Comparison of ENCODE assay signal across 20 cellular contexts in the genomic region with DNA sequence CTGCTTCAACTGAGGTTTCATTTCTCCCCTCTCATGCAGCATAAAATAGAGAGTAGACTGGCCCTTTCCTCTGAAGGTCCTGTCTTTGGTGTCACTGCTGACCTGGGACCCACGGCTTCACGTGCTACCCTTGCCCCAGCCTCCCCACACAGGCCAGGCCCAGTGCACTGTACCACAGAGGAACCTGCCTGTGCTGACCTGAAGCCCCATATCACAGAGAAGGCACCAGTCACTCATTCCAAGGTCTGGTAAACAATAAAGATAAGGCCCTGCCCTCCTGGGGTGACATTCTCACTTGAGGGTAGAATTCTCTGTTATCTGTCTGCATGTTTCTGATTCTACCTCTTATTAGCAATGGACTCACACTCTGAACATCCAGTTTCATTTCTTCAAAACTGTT. TPM values are rescaled to one million over a fixed set of nuclear protein-coding genes. Genes with fewer than 3 reads are reported as not detected.
DNase-seq lines count a peak whose midpoint lies in the region; ATAC-seq, FAIRE-seq and TF ChIP-seq lines count a peak whose summit lies in the region.
"Had no signal": no experiment of that assay in that cellular context is flagged by ENCODE, and none has a peak within 500 bp of the region (broad histone marks: within the 10 kb centered on the region; RNA-seq: fewer than 3 reads in every experiment).

No MANE protein-coding gene starts in this region.

- POLR2A ChIA-PET in activated CD4-positive, alpha-beta T cell treated with anti-CD3 and anti-CD28 coated beads for 36 hours (lab: Charles Lee) = no interaction called here

- CTCF ChIA-PET in activated CD4-positive, alpha-beta T cell treated with anti-CD3 and anti-CD28 coated beads for 36 hours (lab: Charles Lee) = no interaction called here

- H3K27me3 ChIP-seq in left ventricle myocardium inferior (ENCODE audit: low read depth) (no peaks in the 10 kb centered on the region), pancreas (no peaks in the 10 kb centered on the region), uterus (no peaks in the 10 kb centered on the region)
- H3K27me3 ChIP-seq: testis had no signal

- no peaks in the 10 kb centered on the region for H3K27me3 Mint-ChIP-seq in activated CD4-positive, alpha-beta T cell treated with anti-CD3 and anti-CD28 coated beads for 36 hours

- no peak for FAIRE-seq in pancreas (lab: Jason Lieb, UNC)
- FAIRE-seq: A204.1 had no signal

- peak; percentile 25 for ATAC-seq in Right ventricle myocardium superior (ENCODE audit: poor library complexity)
- ATAC-seq in Right ventricle myocardium inferior = no peak
- peak in 1 of 4 donors; percentile 12 for ATAC-seq in pancreas
- no peak for ATAC-seq in GM18858 (IDR thresholded peaks at IDR 0.05; ENCODE audit: unreplicated experiment)
- no peak for ATAC-seq in activated CD4-positive, alpha-beta T cell treated with anti-CD3 and anti-CD28 coated beads for 36 hours
- ATAC-seq: T-cell had no signal

- H3K4me3 ChIP-seq in left ventricle myocardium inferior (no peak overlapping the region), pancreas (no peak overlapping the region), uterus (no peak overlapping the region)
- H3K4me3 ChIP-seq: coronary artery, prostate gland, testis had no signal

- peaks cover 74% of the 10 kb centered on the region for H3K4me1 ChIP-seq in left ventricle myocardium inferior
- peaks cover 21% of the 10 kb centered on the region in 3 donors for H3K4me1 ChIP-seq in pancreas
- H3K4me1 ChIP-seq in uterus = peaks cover 24 to 32% of the 10 kb centered on the region in 2 donors
- H3K4me1 ChIP-seq: prostate gland had no signal

- 44 to 48% methylated on average over 2 of the region's 2 CpGs for WGBS in pancreas, 2 donors

- DNase-seq in Right ventricle myocardium superior = no peak
- no peak for DNase-seq in Right ventricle myocardium inferior (ENCODE audit: missing footprints)
- DNase-seq in left ventricle myocardium inferior = no peak
- no peak for DNase-seq in pancreas
- no peak for DNase-seq in uterus
- DNase-seq in ecto neural progenitor cell (ENCODE audit: low spot score) = no peak
- DNase-seq in activated CD4-positive, alpha-beta T cell treated with anti-CD3 and anti-CD28 coated beads for 36 hours = no peak
- DNase-seq: activated effector memory CD4-positive, alpha-beta T cell treated with Interleukin-2 at 50 U/mL for 16 hours; aorta; CD8-positive, alpha-beta memory T cell; head of caudate nucleus; islet precursor cell; NCI-H82; RPMI8226; T-cell; testis had no signal

- no peaks in the 10 kb centered on the region for H3K4me1 Mint-ChIP-seq in activated CD4-positive, alpha-beta T cell treated with anti-CD3 and anti-CD28 coated beads for 36 hours
- H3K4me1 Mint-ChIP-seq: CD8-positive, alpha-beta memory T cell had no signal

- TF ChIP-seq CTCF in left ventricle myocardium inferior (IDR thresholded peaks at IDR 0.05; ENCODE audit: borderline replicate concordance) (no peak), pancreas (IDR thresholded peaks at IDR 0.05) (no peak), uterus (IDR thresholded peaks at IDR 0.05) (no peak)

- intact Hi-C loops in Right ventricle myocardium superior (cut with DNase I) (no loop called here), Right ventricle myocardium inferior (cut with DNase I) (no loop called here), left ventricle myocardium inferior (cut with micrococcal nuclease) (no loop called here), pancreas (cut with DNase I) (no loop called here), uterus (cut with DNase I; ENCODE audit: low total_unique reads) (no loop called here)
- intact Hi-C loops in activated CD4-positive, alpha-beta T cell treated with anti-CD3 and anti-CD28 coated beads for 36 hours (cut with DNase I, micrococcal nuclease) = no loop called here

- no peak for TF ChIP-seq POLR2A in uterus (IDR thresholded peaks at IDR 0.05)

- H3K9me3 ChIP-seq in left ventricle myocardium inferior (replicated peaks) = no peaks in the 10 kb centered on the region
- H3K9me3 ChIP-seq in pancreas = no peaks in the 10 kb centered on the region
- H3K9me3 ChIP-seq in uterus = no peaks in the 10 kb centered on the region
- H3K9me3 ChIP-seq: prostate gland, testis had no signal

- no peak overlapping the region for H3K4me3 Mint-ChIP-seq in activated CD4-positive, alpha-beta T cell treated with anti-CD3 and anti-CD28 coated beads for 36 hours
- H3K4me3 Mint-ChIP-seq: CD8-positive, alpha-beta memory T cell; T-cell had no signal

- H3K27ac Mint-ChIP-seq in activated CD4-positive, alpha-beta T cell treated with anti-CD3 and anti-CD28 coated beads for 36 hours = no peak overlapping the region
- H3K27ac Mint-ChIP-seq: CD8-positive, alpha-beta memory T cell; T-cell had no signal

- no peaks in the 10 kb centered on the region for H3K36me3 Mint-ChIP-seq in activated CD4-positive, alpha-beta T cell treated with anti-CD3 and anti-CD28 coated beads for 36 hours (ENCODE audit: low read depth)
- H3K36me3 Mint-ChIP-seq: CD8-positive, alpha-beta memory T cell; T-cell had no signal

- H3K27ac ChIP-seq in left ventricle myocardium inferior (replicated peaks) (peak overlapping the region; percentile 84), pancreas (peak overlapping the region in 3 of 4 donors; percentile 3 to 72 (median 69)), uterus (peak overlapping the region; percentile 94 to 99)

- H3K36me3 ChIP-seq in left ventricle myocardium inferior = peaks cover 15% of the 10 kb centered on the region
- peaks cover 0 to 13% (median 0%) of the 10 kb centered on the region in 3 donors for H3K36me3 ChIP-seq in pancreas
- H3K36me3 ChIP-seq in uterus = no peaks in the 10 kb centered on the region
- H3K36me3 ChIP-seq: prostate gland had no signal

- H3K9me3 Mint-ChIP-seq in activated CD4-positive, alpha-beta T cell treated with anti-CD3 and anti-CD28 coated beads for 36 hours (ENCODE audit: low read depth) = no peaks in the 10 kb centered on the region
- H3K9me3 Mint-ChIP-seq: CD8-positive, alpha-beta memory T cell; T-cell had no signal

RNA-seq across cellular contexts. Expression of a gene that starts 51.3 kb away (rescaled TPM):
- total RNA-seq in Right ventricle myocardium superior = 549 TPM
- 679 TPM for total RNA-seq in Right ventricle myocardium inferior
- total RNA-seq in left ventricle myocardium inferior = 597 TPM
- total RNA-seq in pancreas = 100 to 1,000 TPM; 321 to 659 (median 517) TPM
- 1,000 to 10,000 TPM; 1,317 to 2,393 TPM for polyA plus RNA-seq in pancreas
- total RNA-seq in uterus = 1,000 to 10,000 TPM in 2 of 4 donors, 100 to 1,000 TPM in 2; 505 to 3,151 (median 1,895) TPM
- 1,000 to 10,000 TPM in 1 of 2 experiments, 100 to 1,000 TPM in 1; 688 to 1,021 TPM for total RNA-seq in activated CD4-positive, alpha-beta T cell treated with anti-CD3 and anti-CD28 coated beads for 36 hours

RNA-seq across cellular contexts. Expression of a gene that starts 51.4 kb away (rescaled TPM):
- total RNA-seq in Right ventricle myocardium superior (2.4 TPM), Right ventricle myocardium inferior (3.5 TPM), left ventricle myocardium inferior (4.1 TPM), pancreas (10 to 100 TPM in 1 of 6 donors, 1 to 10 TPM in 5; 4.1 to 13.1 (median 9.8) TPM), uterus (10 to 100 TPM in 2 of 4 donors, 1 to 10 TPM in 2; 7.4 to 18.2 (median 10.5) TPM)
- 10 to 100 TPM in 1 of 2 donors, 1 to 10 TPM in 1; 6.1 to 12.2 TPM for polyA plus RNA-seq in pancreas
- 10 to 100 TPM; 18.3 to 19.5 TPM for total RNA-seq in activated CD4-positive, alpha-beta T cell treated with anti-CD3 and anti-CD28 coated beads for 36 hours
